ENCODE assay signal across 25 cellular contexts in the genomic region with DNA sequence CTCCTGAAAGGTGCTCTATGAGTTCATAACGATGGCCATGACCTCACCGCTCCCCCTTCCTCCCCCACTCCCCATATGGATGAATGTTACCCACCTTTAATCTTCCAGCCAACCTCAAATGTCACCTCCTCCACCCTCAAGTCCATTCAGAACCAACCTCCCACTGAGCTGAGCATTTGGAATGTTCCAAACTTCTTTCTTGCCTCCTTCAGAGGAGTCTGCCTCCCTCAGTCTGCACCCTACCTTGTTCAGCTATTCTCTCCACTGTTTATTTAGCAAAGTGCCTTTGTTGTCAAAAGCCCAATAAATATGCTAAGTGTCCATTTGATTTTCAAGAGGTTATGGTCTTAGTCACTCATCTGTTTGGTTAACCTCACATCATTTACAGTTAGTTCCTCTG. TPM values are rescaled to one million over a fixed set of nuclear protein-coding genes. Genes with fewer than 3 reads are reported as not detected.
DNase-seq lines count a peak whose midpoint lies in the region; ATAC-seq, FAIRE-seq and TF ChIP-seq lines count a peak whose summit lies in the region.
"Had no signal": no experiment of that assay in that cellular context is flagged by ENCODE, and none has a peak within 500 bp of the region (broad histone marks: within the 10 kb centered on the region; RNA-seq: fewer than 3 reads in every experiment).

No MANE protein-coding gene starts in this region.

- POLR2A ChIA-PET in H1 (lab: Charles Lee; ENCODE audit: partially characterized antibody), result interaction anchor here (0.8 to 1.2 kb wide), 2 partner anchors 25 to 149 kb away, joined by 3 read pairs; no protein-coding TSS in a partner anchor

- peaks cover 37% of the 10 kb centered on the region for H3K4me1 Mint-ChIP-seq in activated CD8-positive, alpha-beta memory T cell treated with anti-CD3 and anti-CD28 coated beads, Interleukin-2, amount 10 ng/mL, durations not matched to agents 7 days and 5 days

- peak overlapping the region; percentile 54 for H3K4ac ChIP-seq in H1 (replicated peaks; ENCODE audit: insufficient read length, low read depth, low read length)

- no peak overlapping the region for H3K9ac ChIP-seq in H1 (replicated peaks in 1 of 4; ENCODE audit: extremely low read depth in 1 of 4, low read depth in 3 of 4, low read length in 3 of 4)

- H4K20me1 ChIP-seq in H1 (replicated peaks in 1 of 2; ENCODE audit: control insufficient read depth in 1 of 2, insufficient read depth in 2 of 2, low read length in 2 of 2), result no peaks in the 10 kb centered on the region

- no peak overlapping the region for H4K5ac ChIP-seq in H1 (ENCODE audit: insufficient read length, low read depth, low read length)

- no peak overlapping the region for H3K23ac ChIP-seq in H1 (ENCODE audit: insufficient read length)

- H3K4me3 Mint-ChIP-seq in activated CD8-positive, alpha-beta memory T cell treated with anti-CD3 and anti-CD28 coated beads, Interleukin-2, amount 10 ng/mL, durations not matched to agents 7 days and 5 days, result no peak overlapping the region
- H3K4me3 Mint-ChIP-seq: activated naive CD4-positive, alpha-beta T cell treated with anti-CD3 and anti-CD28 coated beads, Interleukin-2, amount 10 ng/mL, durations not matched to agents 7 days and 5 days; activated T-cell treated with anti-CD3 and anti-CD28 coated beads, Interleukin-2, amount 50 U/mL, for 4 hours; dendritic cell treated with granulocyte-macrophage colony-stimulating factor and Interleukin-4, amounts not matched to agents 40 ng/mL and 50 ng/mL, for 4 days; immature natural killer cell; mesothelial cell of epicardium; naive thymus-derived CD8-positive, alpha-beta T cell had no signal

- no peak overlapping the region for H3K27ac Mint-ChIP-seq in activated CD8-positive, alpha-beta memory T cell treated with anti-CD3 and anti-CD28 coated beads, Interleukin-2, amount 10 ng/mL, durations not matched to agents 7 days and 5 days
- H3K27ac Mint-ChIP-seq: activated naive CD4-positive, alpha-beta T cell treated with anti-CD3 and anti-CD28 coated beads, Interleukin-2, amount 10 ng/mL, durations not matched to agents 7 days and 5 days; dendritic cell treated with granulocyte-macrophage colony-stimulating factor and Interleukin-4, amounts not matched to agents 40 ng/mL and 50 ng/mL, for 4 days; immature natural killer cell; mesothelial cell of epicardium had no signal

- no peak overlapping the region for H2BK15ac ChIP-seq in H1 (ENCODE audit: low read length)

- H4K91ac ChIP-seq in H1 (replicated peaks; ENCODE audit: insufficient read length, low read length), result no peak overlapping the region

- no peak for FAIRE-seq in H1 (lab: Jason Lieb, UNC)
- FAIRE-seq: D721Med, GM18507, K562 had no signal

- H3K9me3 Mint-ChIP-seq in activated CD8-positive, alpha-beta memory T cell treated with anti-CD3 and anti-CD28 coated beads, Interleukin-2, amount 10 ng/mL, durations not matched to agents 7 days and 5 days (ENCODE audit: low read depth), result no peaks in the 10 kb centered on the region
- H3K9me3 Mint-ChIP-seq: activated naive CD4-positive, alpha-beta T cell treated with anti-CD3 and anti-CD28 coated beads, Interleukin-2, amount 10 ng/mL, durations not matched to agents 7 days and 5 days; activated T-cell treated with anti-CD3 and anti-CD28 coated beads, Interleukin-2, amount 50 U/mL, for 4 hours; dendritic cell treated with granulocyte-macrophage colony-stimulating factor and Interleukin-4, amounts not matched to agents 40 ng/mL and 50 ng/mL, for 4 days; immature natural killer cell; mesothelial cell of epicardium; naive thymus-derived CD8-positive, alpha-beta T cell had no signal

- H3K18ac ChIP-seq in H1 (ENCODE audit: extremely low read depth, low read length), result no peak overlapping the region

- H2BK20ac ChIP-seq in H1 (ENCODE audit: low read length), result no peak overlapping the region

- 92% methylated on average over 2 of the region's 2 CpGs; no CpG with 5 or more reads in 1 of the 2 experiments for WGBS in H1 (ENCODE audit: extremely low coverage in 1 of 2, insufficient coverage in 1 of 2, insufficient read length in 1 of 2, insufficient replicate concordance in 2 of 2, low coverage in 1 of 2, low lambda C conversion rate in 2 of 2, missing lambda C conversion rate in 1 of 2), 2 experiments

- peaks cover 5% of the 10 kb centered on the region for H3K27me3 Mint-ChIP-seq in activated CD8-positive, alpha-beta memory T cell treated with anti-CD3 and anti-CD28 coated beads, Interleukin-2, amount 10 ng/mL, durations not matched to agents 7 days and 5 days

- no peak overlapping the region for H2AFZ ChIP-seq in H1 (ENCODE audit: low read length)

- no peaks in the 10 kb centered on the region; the same call in 1 of the 2 replicates for H3K23me2 ChIP-seq in H1 (ENCODE audit: low read depth, low read length)

- no peak for TF ChIP-seq POLR2A in H1 (IDR thresholded peaks at IDR 0.05; ENCODE audit: control extremely low read depth in 1 of 2, low read depth in 2 of 2, low read length in 2 of 2)

- no peaks in the 10 kb centered on the region for H3K79me1 ChIP-seq in H1 (ENCODE audit: low read depth, low read length)

- H2AK5ac ChIP-seq in H1 (ENCODE audit: low read depth, low read length), result no peak overlapping the region

- no peaks in the 10 kb centered on the region for H3K79me2 ChIP-seq in H1 (ENCODE audit: control insufficient read depth in 1 of 2, insufficient read depth in 2 of 2, low read length in 2 of 2)

- H3K14ac ChIP-seq in H1 (ENCODE audit: insufficient read length), result no peak overlapping the region

- H3K4me2 ChIP-seq in H1 (ENCODE audit: insufficient read depth in 1 of 2, low read depth in 2 of 2, low read length in 2 of 2), result no peak overlapping the region

- in situ Hi-C loops in KBM-7 (cut with MboI; ENCODE audit: low pct_unique_long_range_greater_than_20kb, low sequenced_read_pairs), result no loop called here

- CTCF ChIA-PET in activated CD8-positive, alpha-beta memory T cell treated with anti-CD3 and anti-CD28 coated beads, Interleukin-2, amount 10 ng/mL, durations not matched to agents 7 days and 5 days (lab: Charles Lee), result interaction anchor here (0.8 to 3.5 kb wide), 8 partner anchors 11 to 268 kb away, joined by 3 to 20 read pairs (median 6); no protein-coding TSS in a partner anchor
- CTCF ChIA-PET in H1 (lab: Charles Lee; ENCODE audit: partially characterized antibody), result interaction anchor here (0.5 to 1.5 kb wide), 3 partner anchors 12 to 79 kb away, joined by 3 to 5 read pairs (median 4); no protein-coding TSS in a partner anchor

- H3K4me1 ChIP-seq in H1 (replicated peaks in 1 of 4; ENCODE audit: control insufficient read depth in 3 of 4, insufficient read depth in 4 of 4, low read length in 3 of 4), result peaks cover 2 to 12% (median 8%) of the 10 kb centered on the region in 4 experiments
- H3K4me1 ChIP-seq in BE2C, result no peaks in the 10 kb centered on the region
- H3K4me1 ChIP-seq: gastroesophageal sphincter, Peyer's patch had no signal

- no peak overlapping the region for H3K56ac ChIP-seq in H1 (replicated peaks; ENCODE audit: insufficient read length, low read depth, low read length)

- H2BK5ac ChIP-seq in H1 (ENCODE audit: low read depth, low read length), result no peak overlapping the region

- no peak for TF ChIP-seq EP300 in H1 (IDR thresholded peaks at IDR 0.05; ENCODE audit: borderline replicate concordance in 1 of 2, low read depth in 2 of 2, low read length in 2 of 2)

- no peak for TF ChIP-seq CTCF in H1 (IDR thresholded peaks at IDR 0.05; ENCODE audit: control extremely low read depth in 1 of 3, insufficient read depth in 1 of 3, low read depth in 1 of 3, low read length in 3 of 3)
- no peak for TF ChIP-seq CTCF in BE2C (IDR thresholded peaks at IDR 0.05; ENCODE audit: low read depth, low read length)

- no peaks in the 10 kb centered on the region for H3K36me3 ChIP-seq in H1 (ENCODE audit: control insufficient read depth in 2 of 4, insufficient read depth in 4 of 4, low read length in 3 of 4)
- H3K36me3 ChIP-seq in BE2C, result no peaks in the 10 kb centered on the region
- H3K36me3 ChIP-seq: gastroesophageal sphincter, Peyer's patch had no signal

- no peak for ATAC-seq in activated CD8-positive, alpha-beta memory T cell treated with anti-CD3 and anti-CD28 coated beads, Interleukin-2, amount 10 ng/mL, durations not matched to agents 7 days and 5 days
- ATAC-seq: activated T-cell treated with anti-CD3 and anti-CD28 coated beads, Interleukin-2, amount 50 U/mL, for 4 hours; gastroesophageal sphincter; K562; naive thymus-derived CD8-positive, alpha-beta T cell had no signal

- H3K27ac ChIP-seq in H1 (ENCODE audit: low read depth, low read length), result no peak overlapping the region
- H3K27ac ChIP-seq: gastroesophageal sphincter, Peyer's patch, skin epidermis had no signal

- H3K36me3 Mint-ChIP-seq in activated CD8-positive, alpha-beta memory T cell treated with anti-CD3 and anti-CD28 coated beads, Interleukin-2, amount 10 ng/mL, durations not matched to agents 7 days and 5 days, result no peaks in the 10 kb centered on the region
- H3K36me3 Mint-ChIP-seq: activated naive CD4-positive, alpha-beta T cell treated with anti-CD3 and anti-CD28 coated beads, Interleukin-2, amount 10 ng/mL, durations not matched to agents 7 days and 5 days; immature natural killer cell; mesothelial cell of epicardium; naive thymus-derived CD8-positive, alpha-beta T cell had no signal

- no peak for TF ChIP-seq RAD21 in H1 (IDR thresholded peaks at IDR 0.05 in 1 of 2, conservative IDR thresholded peaks at IDR 0.05 in 1 of 2; ENCODE audit: low read depth in 2 of 2, low read length in 2 of 2)

- peak; percentile 38 for DNase-seq in activated CD8-positive, alpha-beta memory T cell treated with anti-CD3 and anti-CD28 coated beads, Interleukin-2, amount 10 ng/mL, durations not matched to agents 7 days and 5 days
- no peak for DNase-seq in activated CD8-positive, alpha-beta memory T cell treated with anti-CD3 and anti-CD28 coated beads, Interleukin-2, amount 50 U/mL, for 4 hours
- DNase-seq in NCI-H2029 (lab: John Stamatoyannopoulos, UW), result peak; percentile 31
- no peak for DNase-seq in H1 (ENCODE audit: low read depth in 1 of 2, low spot score in 2 of 2)
- no peak for DNase-seq in NCI-H1436 treated with DMSO at 0.1 percent for 48 hours (lab: John Stamatoyannopoulos, UW)
- no peak for DNase-seq in BE2C
- DNase-seq in KBM-7, result no peak
- DNase-seq: activated CD4-positive, alpha-beta T cell treated with anti-CD3 and anti-CD28 coated beads for 1 hour; activated naive CD4-positive, alpha-beta T cell treated with anti-CD3 and anti-CD28 coated beads, Interleukin-2, amount 10 ng/mL, durations not matched to agents 7 days and 5 days; activated T-cell treated with anti-CD3 and anti-CD28 coated beads, Interleukin-2, amount 50 U/mL, for 4 hours; anterior cingulate cortex; C1 segment of cervical spinal cord; hippocampal formation; immature natural killer cell; naive thymus-derived CD8-positive, alpha-beta T cell; NCI-H446; Peyer's patch; substantia nigra had no signal

- H3K9me3 ChIP-seq in H1 (ENCODE audit: insufficient read depth in 2 of 2, low read depth in 1 of 2, low read length in 1 of 2) (no peaks in the 10 kb centered on the region), BE2C (no peaks in the 10 kb centered on the region)
- H3K9me3 ChIP-seq: gastroesophageal sphincter, Peyer's patch had no signal

- H3K4me3 ChIP-seq in H1 (ENCODE audit: extremely low read depth in 1 of 4, insufficient read depth in 2 of 4, low read depth in 3 of 4, low read length in 4 of 4) (no peak overlapping the region), BE2C (ENCODE audit: low read depth, low read length) (no peak overlapping the region)
- H3K4me3 ChIP-seq: gastroesophageal sphincter, K562, Peyer's patch, skin epidermis had no signal

- H4K8ac ChIP-seq in H1 (ENCODE audit: extremely low read depth, insufficient read depth, low read length), result no peak overlapping the region

- H3K27me3 ChIP-seq in H1 (replicated peaks in 1 of 4; ENCODE audit: control insufficient read depth in 3 of 4, extremely low read depth in 1 of 4, insufficient read depth in 3 of 4, low read length in 3 of 4) (no peaks in the 10 kb centered on the region), BE2C (no peaks in the 10 kb centered on the region)
- H3K27me3 ChIP-seq: gastroesophageal sphincter, Peyer's patch had no signal

- H2BK120ac ChIP-seq in H1 (replicated peaks; ENCODE audit: low read depth, low read length), result no peak overlapping the region

- H2BK12ac ChIP-seq in H1 (ENCODE audit: low read depth, low read length), result peak overlapping the region; percentile 75; the same call in 1 of the 2 replicates

RNA-seq across cellular contexts. Expression of a gene that starts 22.9 kb away (rescaled TPM):
- total RNA-seq in activated CD8-positive, alpha-beta memory T cell treated with anti-CD3 and anti-CD28 coated beads, Interleukin-2, amount 10 ng/mL, durations not matched to agents 7 days and 5 days, result 10 to 100 TPM; 29.1 to 33.8 TPM
- total RNA-seq in H1 (2021; fragmentation: NEBNext Ultra II Directional; extraction: Animal tissue kit (Norgen Biotek cat#: 25700)), result 42.2 and 43.8 TPM in 2 replicates
- polyA plus RNA-seq in H1 (2011; rRNA removed), result 4.7 and 6.7 TPM in 2 replicates
- polyA plus RNA-seq in H1 (2011; cell fraction: cytosol; rRNA removed), result 8.7 TPM
- polyA plus RNA-seq in H1 (2011; cell fraction: nucleus; rRNA removed), result 5.1 TPM
- polyA plus RNA-seq in H1 (2012, experiment 1 of 2), result 13.1 to 22.3 TPM (median 14.7 TPM) in 4 replicates
- polyA plus RNA-seq in H1 (2012, experiment 2 of 2), result 1.9 TPM
- 23.6 TPM for polyA plus RNA-seq in H1 (2013, experiment 1 of 2)
- 23.3 TPM for polyA plus RNA-seq in H1 (2013, experiment 2 of 2)
- polyA minus RNA-seq in H1 (2011; rRNA and poly(A)+ RNA removed), result 13.7 and 16.6 TPM in 2 replicates
- polyA minus RNA-seq in H1 (2011; cell fraction: cytosol; rRNA and poly(A)+ RNA removed), result 8.2 TPM
- 11.3 TPM for polyA minus RNA-seq in H1 (2011; cell fraction: nucleus; rRNA and poly(A)+ RNA removed)
- 26.7 TPM for polyA plus RNA-seq in BE2C (2012; ENCODE audit: insufficient read depth, insufficient read length, low read depth)

Comparison
In these comparisons a context has a peak if more than half of its experiments do, and no peak if none do; other contexts are left out.
1. DNase-seq: peak in activated CD8-positive, alpha-beta memory T cell treated with anti-CD3 and anti-CD28 coated beads, Interleukin-2, amount 10 ng/mL, durations not matched to agents 7 days and 5 days (single experiment) and NCI-H2029 (single experiment); none in activated CD8-positive, alpha-beta memory T cell treated with anti-CD3 and anti-CD28 coated beads, Interleukin-2, amount 50 U/mL, for 4 hours (single experiment), H1 (0 of 2), NCI-H1436 treated with DMSO at 0.1 percent for 48 hours (single experiment), BE2C (single experiment) and KBM-7 (single experiment).